In genomic region chr6:105402090-105402980, GRCh38 we compare ENCODE assay signal across 1 cellular context.
TF ChIP-seq lines count a peak whose summit lies in the region.

No MANE protein-coding gene starts in this region.

TF ChIP-seq in HEK293, 187 proteins besides CTCF, POLR2A, EP300 and RAD21 (continued from another document and continues in another):
- TF ChIP-seq ATF2 (tag by site-specific recombination; IDR thresholded peaks at IDR 0.05; ENCODE audit: low read depth) (peak; percentile 69; the same call in 1 of the 2 replicates), ZNF214 (tag by site-specific recombination; IDR thresholded peaks at IDR 0.05; ENCODE audit: borderline replicate concordance) (no peak), ZBTB20 (tag by site-specific recombination; IDR thresholded peaks at IDR 0.05) (peak; percentile 74), SP3 (tag by site-specific recombination; IDR thresholded peaks at IDR 0.05) (no peak), ZNF624 (tag by site-specific recombination; IDR thresholded peaks at IDR 0.05) (no peak), ZNF366 (tag by site-specific recombination; conservative IDR thresholded peaks at IDR 0.05) (0 out of 2 replicates have a peak, but pooled peaks have one; percentile 12), ZXDB (tag by site-specific recombination; IDR thresholded peaks at IDR 0.05) (peak; percentile 55; the same call in 1 of the 2 replicates), SCRT2 (tag by site-specific recombination; IDR thresholded peaks at IDR 0.05) (no peak), PRDM1 (tag by site-specific recombination; IDR thresholded peaks at IDR 0.05) (peak; percentile 96), HOXD13 (CRISPR knock-in tag; IDR thresholded peaks at IDR 0.05; ENCODE audit: borderline replicate concordance) (no peak), ZNF777 (tag by site-specific recombination; IDR thresholded peaks at IDR 0.05; ENCODE audit: borderline replicate concordance) (peak; percentile 89; the same call in 1 of the 2 replicates), ZNF76 (tag by site-specific recombination; IDR thresholded peaks at IDR 0.05; ENCODE audit: borderline replicate concordance, low read depth) (peak; percentile 11; the same call in 1 of the 2 replicates), ZNF416 (tag by site-specific recombination; IDR thresholded peaks at IDR 0.05) (no peak), ZNF37A (tag by site-specific recombination; IDR thresholded peaks at IDR 0.05) (no peak), ZNF335 (tag by site-specific recombination; conservative IDR thresholded peaks at IDR 0.05) (peak; percentile 96), TRIM28 (IDR thresholded peaks at IDR 0.05; ENCODE audit: borderline replicate concordance, low read length) (0 out of 2 replicates have a peak, but pooled peaks have one; percentile 5), ZBTB21 (tag by site-specific recombination; IDR thresholded peaks at IDR 0.05) (peak; percentile 68; the same call in 1 of the 2 replicates), ZNF266 (tag by site-specific recombination; IDR thresholded peaks at IDR 0.05; ENCODE audit: low read depth) (no peak), ZNF221 (tag by site-specific recombination; IDR thresholded peaks at IDR 0.05; ENCODE audit: borderline replicate concordance) (no peak), ZFP69B (tag by site-specific recombination; IDR thresholded peaks at IDR 0.05) (peak; percentile 63; the same call in 1 of the 2 replicates), ZFP37 (tag by site-specific recombination; IDR thresholded peaks at IDR 0.05) (peak; percentile 84), ZBTB17 (tag by site-specific recombination; IDR thresholded peaks at IDR 0.05) (peak; percentile 99), ZBTB6 (tag by site-specific recombination; IDR thresholded peaks at IDR 0.05) (no peak), BCL11A (tag by site-specific recombination; IDR thresholded peaks at IDR 0.05; ENCODE audit: low read depth) (peak; percentile 40; the same call in 1 of the 2 replicates), SP7 (tag by site-specific recombination; IDR thresholded peaks at IDR 0.05) (0 out of 2 replicates have a peak, but pooled peaks have one; percentile 23), ZNF501 (tag by site-specific recombination; IDR thresholded peaks at IDR 0.05) (peak; percentile 72), ZNF2 (tag by site-specific recombination; IDR thresholded peaks at IDR 0.05) (peak; percentile 56; the same call in 1 of the 2 replicates), ZNF610 (tag by site-specific recombination; IDR thresholded peaks at IDR 0.05; ENCODE audit: borderline replicate concordance) (no peak), HIC1 (tag by site-specific recombination; IDR thresholded peaks at IDR 0.05) (peak; percentile 80), ZNF280C (tag by site-specific recombination; IDR thresholded peaks at IDR 0.05) (no peak), ZBTB8A (tag by site-specific recombination; IDR thresholded peaks at IDR 0.05) (peak; percentile 71), PRDM10 (tag by site-specific recombination; IDR thresholded peaks at IDR 0.05) (no peak), PRDM4 (tag by site-specific recombination; IDR thresholded peaks at IDR 0.05) (no peak), ZNF138 (tag by site-specific recombination; IDR thresholded peaks at IDR 0.05; ENCODE audit: borderline replicate concordance) (no peak), ZNF785 (tag by site-specific recombination; IDR thresholded peaks at IDR 0.05) (peak; percentile 23; the same call in 1 of the 2 replicates), SP2 (tag by site-specific recombination; IDR thresholded peaks at IDR 0.05) (no peak), KLF8 (tag by site-specific recombination; IDR thresholded peaks at IDR 0.05) (peak; percentile 80), ZNF174 (tag by site-specific recombination; IDR thresholded peaks at IDR 0.05) (no peak), ZNF677 (tag by site-specific recombination; IDR thresholded peaks at IDR 0.05) (no peak), ZNF18 (tag by site-specific recombination; IDR thresholded peaks at IDR 0.05) (no peak), ZBTB10 (tag by site-specific recombination; IDR thresholded peaks at IDR 0.05) (0 out of 2 replicates have a peak, but pooled peaks have one; percentile 35)
